10 cellular contexts compared by ENCODE assay signal in the genomic region with DNA sequence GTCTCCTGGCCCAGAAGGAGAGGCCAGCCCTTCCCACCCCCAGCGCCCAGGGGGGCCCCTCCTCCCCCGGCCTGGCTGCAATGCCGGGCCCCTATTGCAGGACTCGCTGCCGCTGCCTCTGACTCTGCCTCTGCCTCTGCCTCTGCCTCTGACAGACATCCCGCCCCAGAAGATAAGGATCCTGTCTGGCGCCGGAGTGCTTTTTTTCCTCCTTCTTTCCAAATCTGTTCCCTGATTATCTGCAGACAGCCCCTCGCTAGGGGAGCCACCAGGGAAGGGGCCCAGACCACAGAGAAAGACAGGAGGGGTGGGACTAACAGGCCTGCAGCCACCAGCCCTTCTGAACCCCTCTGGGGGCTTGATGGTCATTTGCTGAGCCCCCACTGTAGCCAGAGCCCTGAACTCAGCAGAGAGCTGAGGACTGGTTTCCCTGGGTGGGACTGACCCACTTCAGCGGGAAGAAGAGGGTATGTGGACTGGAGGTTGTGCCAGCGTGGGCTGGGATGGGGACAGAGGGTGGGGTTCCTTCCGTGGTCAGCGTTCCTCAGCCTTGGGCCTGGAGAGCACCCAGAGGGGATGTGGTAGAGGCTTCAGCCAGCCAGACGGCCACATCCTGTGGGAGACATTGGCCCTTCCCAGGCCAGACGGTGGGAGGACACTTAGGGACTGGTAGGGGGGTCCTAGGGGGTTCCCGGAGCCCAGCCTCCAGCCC. TPM values are rescaled to one million over a fixed set of nuclear protein-coding genes. Genes with fewer than 3 reads are reported as not detected.
A peak's percentile ranks its signal among the peaks of the same experiment; 100 is the strongest.
DNase-seq lines count a peak whose midpoint lies in the region; ATAC-seq, FAIRE-seq and TF ChIP-seq lines count a peak whose summit lies in the region.
"Had no signal": no experiment of that assay in that cellular context is flagged by ENCODE, and none has a peak within 500 bp of the region (broad histone marks: within the 10 kb centered on the region; RNA-seq: fewer than 3 reads in every experiment).

No MANE protein-coding gene starts in this region.

- WGBS in pancreas, 2 donors = 67 to 69% methylated on average over 16 of the region's 16 CpGs

- H3K4me1 ChIP-seq in BLaER1 treated with 17β-estradiol and CSF1 and Interleukin-3, amounts not matched to agents 10 nM and 100 nM = peaks cover 55 to 74% (median 66%) of the 10 kb centered on the region in 10 experiments
- H3K4me1 ChIP-seq in cardiac muscle cell (ENCODE audit: low read depth) (peaks cover 99% of the 10 kb centered on the region), pancreas (peaks cover 6 to 16% (median 11%) of the 10 kb centered on the region in 3 donors)

- no peaks in the 10 kb centered on the region for H3K36me3 ChIP-seq in BLaER1 treated with 17β-estradiol and CSF1 and Interleukin-3, amounts not matched to agents 10 nM and 100 nM
- H3K36me3 ChIP-seq in cardiac muscle cell = no peaks in the 10 kb centered on the region
- no peaks in the 10 kb centered on the region for H3K36me3 ChIP-seq in pancreas

- H3K9ac ChIP-seq in BLaER1 treated with 17β-estradiol and CSF1 and Interleukin-3, amounts not matched to agents 10 nM and 100 nM = peak overlapping the region in 2 of 11 experiments; percentile 23 to 45; a peak in 4 of 22 replicates

- H3K27me3 Mint-ChIP-seq in natural killer cell treated with Interleukin-12 subunit alpha and Interleukin-12 subunit beta and Interleukin-15 and Interleukin-18, amount 100 ng/mL, for 72 hours = no peaks in the 10 kb centered on the region

- FAIRE-seq in pancreas (lab: Jason Lieb, UNC) = no peak

- TF ChIP-seq CTCF in cardiac muscle cell (IDR thresholded peaks at IDR 0.05; ENCODE audit: low read depth, low read length) (no peak), pancreas (IDR thresholded peaks at IDR 0.05) (no peak)

- no peaks in the 10 kb centered on the region for H3K9me3 Mint-ChIP-seq in natural killer cell treated with Interleukin-12 subunit alpha and Interleukin-12 subunit beta and Interleukin-15 and Interleukin-18, amount 100 ng/mL, for 72 hours

- no peak overlapping the region for H3K4me3 Mint-ChIP-seq in natural killer cell treated with Interleukin-12 subunit alpha and Interleukin-12 subunit beta and Interleukin-15 and Interleukin-18, amount 100 ng/mL, for 72 hours

- H4K20me1 ChIP-seq in BLaER1 treated with 17β-estradiol and CSF1 and Interleukin-3, amounts not matched to agents 10 nM and 100 nM = peaks cover 0 to 52% (median 24%) of the 10 kb centered on the region in 11 experiments; a peak in 13 of 22 replicates

- 0 out of 20 replicates have a peak overlapping the region, but pooled peaks of 1 of the 10 experiments have one; percentile 36 for H3K4me3 ChIP-seq in BLaER1 treated with 17β-estradiol and CSF1 and Interleukin-3, amounts not matched to agents 10 nM and 100 nM
- H3K4me3 ChIP-seq in cardiac muscle cell = no peak overlapping the region
- H3K4me3 ChIP-seq in pancreas = no peak overlapping the region

- no peaks in the 10 kb centered on the region for H3K4me1 Mint-ChIP-seq in natural killer cell treated with Interleukin-12 subunit alpha and Interleukin-12 subunit beta and Interleukin-15 and Interleukin-18, amount 100 ng/mL, for 72 hours (ENCODE audit: low read depth in 2 of 2)

- H3K4me2 ChIP-seq in BLaER1 treated with 17β-estradiol and CSF1 and Interleukin-3, amounts not matched to agents 10 nM and 100 nM = peak overlapping the region; percentile 58 to 89 (median 76)

- no peaks in the 10 kb centered on the region for H3K9me3 ChIP-seq in BLaER1 treated with 17β-estradiol and CSF1 and Interleukin-3, amounts not matched to agents 10 nM and 100 nM (replicated peaks in 1 of 11)
- no peaks in the 10 kb centered on the region for H3K9me3 ChIP-seq in cardiac muscle cell (ENCODE audit: low read depth)
- no peaks in the 10 kb centered on the region for H3K9me3 ChIP-seq in pancreas

- no peak overlapping the region for H3K27ac Mint-ChIP-seq in natural killer cell treated with Interleukin-12 subunit alpha and Interleukin-12 subunit beta and Interleukin-15 and Interleukin-18, amount 100 ng/mL, for 72 hours

- peaks cover 0 to 48% (median 21%) of the 10 kb centered on the region in 11 experiments; a peak in 13 of 22 replicates for H3K27me3 ChIP-seq in BLaER1 treated with 17β-estradiol and CSF1 and Interleukin-3, amounts not matched to agents 10 nM and 100 nM
- H3K27me3 ChIP-seq in cardiac muscle cell (no peaks in the 10 kb centered on the region), pancreas (no peaks in the 10 kb centered on the region)

- DNase-seq in cardiac muscle cell (ENCODE audit: low read depth in 1 of 2, low spot score in 1 of 2) = peak; percentile 91 to 94
- DNase-seq in pancreas = peak in 2 of 6 donors; percentile 44 to 52
- no peak for DNase-seq in natural killer cell treated with Interleukin-12 subunit alpha and Interleukin-12 subunit beta and Interleukin-15 and Interleukin-18, amount 100 ng/mL, for 72 hours (ENCODE audit: low spot score)
- no peak for DNase-seq in activated CD8-positive, alpha-beta memory T cell treated with anti-CD3 and anti-CD28 coated beads, Interleukin-2, amount 50 U/mL, for 4 hours
- DNase-seq: SIG-M5; stimulated activated CD4-positive, alpha-beta T cell treated with anti-CD3 and anti-CD28 coated beads, Interleukin-2, amount 100 ng/mL, for 24 hours had no signal

- ATAC-seq in SK-N-SH treated with all-trans-retinoic acid at 6 μM for 48 hours = peak; percentile 77
- ATAC-seq in pancreas = peak in 3 of 4 donors; percentile 8 to 60 (median 22)
- ATAC-seq in HG02970 (IDR thresholded peaks at IDR 0.05; ENCODE audit: low FRiP score, unreplicated experiment) = no peak
- ATAC-seq in natural killer cell treated with Interleukin-12 subunit alpha and Interleukin-12 subunit beta and Interleukin-15 and Interleukin-18, amount 100 ng/mL, for 72 hours = no peak
- no peak for ATAC-seq in HG03108 (IDR thresholded peaks at IDR 0.05; ENCODE audit: unreplicated experiment)

- H3K27ac ChIP-seq in BLaER1 treated with 17β-estradiol and CSF1 and Interleukin-3, amounts not matched to agents 10 nM and 100 nM = peak overlapping the region in 2 of 11 experiments; percentile 2 to 54; a peak in 2 of 22 replicates
- H3K27ac ChIP-seq in cardiac muscle cell (peak overlapping the region; percentile 99), pancreas (no peak overlapping the region)

- intact Hi-C loops in pancreas (cut with DNase I) = no loop called here

- no peaks in the 10 kb centered on the region for H3K36me3 Mint-ChIP-seq in natural killer cell treated with Interleukin-12 subunit alpha and Interleukin-12 subunit beta and Interleukin-15 and Interleukin-18, amount 100 ng/mL, for 72 hours

TF ChIP-seq in SK-N-SH treated with all-trans-retinoic acid at 6 μM for 48 hours, 23 proteins besides CTCF, POLR2A, EP300 and RAD21 (continues in another document):
- TF ChIP-seq GLIS3 (CRISPR knock-in tag; IDR thresholded peaks at IDR 0.05) (0 out of 2 replicates have a peak, but pooled peaks have one; percentile 4), SNAI2 (CRISPR knock-in tag; IDR thresholded peaks at IDR 0.05) (no peak), CSDC2 (CRISPR knock-in tag; IDR thresholded peaks at IDR 0.05) (no peak)
- TF ChIP-seq, protein P1, sequence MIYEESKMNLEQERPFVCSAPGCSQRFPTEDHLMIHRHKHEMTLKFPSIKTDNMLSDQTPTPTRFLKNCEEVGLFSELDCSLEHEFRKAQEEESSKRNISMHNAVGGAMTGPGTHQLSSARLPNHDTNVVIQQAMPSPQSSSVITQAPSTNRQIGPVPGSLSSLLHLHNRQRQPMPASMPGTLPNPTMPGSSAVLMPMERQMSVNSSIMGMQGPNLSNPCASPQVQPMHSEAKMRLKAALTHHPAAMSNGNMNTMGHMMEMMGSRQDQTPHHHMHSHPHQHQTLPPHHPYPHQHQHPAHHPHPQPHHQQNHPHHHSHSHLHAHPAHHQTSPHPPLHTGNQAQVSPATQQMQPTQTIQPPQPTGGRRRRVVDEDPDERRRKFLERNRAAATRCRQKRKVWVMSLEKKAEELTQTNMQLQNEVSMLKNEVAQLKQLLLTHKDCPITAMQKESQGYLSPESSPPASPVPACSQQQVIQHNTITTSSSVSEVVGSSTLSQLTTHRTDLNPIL (CRISPR knock-in tag; IDR thresholded peaks at IDR 0.05; ENCODE audit: low read depth) = no peak
- TF ChIP-seq, protein P2, sequence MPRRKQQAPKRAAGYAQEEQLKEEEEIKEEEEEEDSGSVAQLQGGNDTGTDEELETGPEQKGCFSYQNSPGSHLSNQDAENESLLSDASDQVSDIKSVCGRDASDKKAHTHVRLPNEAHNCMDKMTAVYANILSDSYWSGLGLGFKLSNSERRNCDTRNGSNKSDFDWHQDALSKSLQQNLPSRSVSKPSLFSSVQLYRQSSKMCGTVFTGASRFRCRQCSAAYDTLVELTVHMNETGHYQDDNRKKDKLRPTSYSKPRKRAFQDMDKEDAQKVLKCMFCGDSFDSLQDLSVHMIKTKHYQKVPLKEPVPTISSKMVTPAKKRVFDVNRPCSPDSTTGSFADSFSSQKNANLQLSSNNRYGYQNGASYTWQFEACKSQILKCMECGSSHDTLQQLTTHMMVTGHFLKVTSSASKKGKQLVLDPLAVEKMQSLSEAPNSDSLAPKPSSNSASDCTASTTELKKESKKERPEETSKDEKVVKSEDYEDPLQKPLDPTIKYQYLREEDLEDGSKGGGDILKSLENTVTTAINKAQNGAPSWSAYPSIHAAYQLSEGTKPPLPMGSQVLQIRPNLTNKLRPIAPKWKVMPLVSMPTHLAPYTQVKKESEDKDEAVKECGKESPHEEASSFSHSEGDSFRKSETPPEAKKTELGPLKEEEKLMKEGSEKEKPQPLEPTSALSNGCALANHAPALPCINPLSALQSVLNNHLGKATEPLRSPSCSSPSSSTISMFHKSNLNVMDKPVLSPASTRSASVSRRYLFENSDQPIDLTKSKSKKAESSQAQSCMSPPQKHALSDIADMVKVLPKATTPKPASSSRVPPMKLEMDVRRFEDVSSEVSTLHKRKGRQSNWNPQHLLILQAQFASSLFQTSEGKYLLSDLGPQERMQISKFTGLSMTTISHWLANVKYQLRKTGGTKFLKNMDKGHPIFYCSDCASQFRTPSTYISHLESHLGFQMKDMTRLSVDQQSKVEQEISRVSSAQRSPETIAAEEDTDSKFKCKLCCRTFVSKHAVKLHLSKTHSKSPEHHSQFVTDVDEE (CRISPR knock-in tag; IDR thresholded peaks at IDR 0.05) = peak; percentile 76

RNA-seq across cellular contexts. Expression of a gene that starts 22.8 kb away (rescaled TPM):
- total RNA-seq in cardiac muscle cell (112 and 172 TPM in 2 replicates), pancreas (1 to 10 TPM; 2.8 to 7.7 (median 4.4) TPM)
- polyA plus RNA-seq in cardiac muscle cell (73.3 and 98.3 TPM in 2 replicates), pancreas (1 to 10 TPM; 2.4 to 4.8 TPM)
- total RNA-seq in natural killer cell treated with Interleukin-12 subunit alpha and Interleukin-12 subunit beta and Interleukin-15 and Interleukin-18, amount 100 ng/mL, for 72 hours = under 1 TPM in 1 of 2 donors, not detected in 1; 0.08 TPM

Comparison
In these comparisons a context has a peak if more than half of its experiments do, and no peak if none do; other contexts are left out.
1. ATAC-seq: peak in SK-N-SH treated with all-trans-retinoic acid at 6 μM for 48 hours (single experiment) and pancreas (3 of 4); none in HG02970 (single experiment), natural killer cell treated with Interleukin-12 subunit alpha and Interleukin-12 subunit beta and Interleukin-15 and Interleukin-18, amount 100 ng/mL, for 72 hours (0 of 2) and HG03108 (single experiment).
2. DNase-seq: peak in cardiac muscle cell (2 of 2); none in natural killer cell treated with Interleukin-12 subunit alpha and Interleukin-12 subunit beta and Interleukin-15 and Interleukin-18, amount 100 ng/mL, for 72 hours (single experiment) and activated CD8-positive, alpha-beta memory T cell treated with anti-CD3 and anti-CD28 coated beads, Interleukin-2, amount 50 U/mL, for 4 hours (single experiment).
3. RNA of a gene that starts 22.8 kb away (total RNA-seq): 112 to 172 TPM in cardiac muscle cell; 2.8 to 7.7 TPM in pancreas and 0.08 TPM in natural killer cell treated with Interleukin-12 subunit alpha and Interleukin-12 subunit beta and Interleukin-15 and Interleukin-18, amount 100 ng/mL, for 72 hours; every median in the first group is over 10 times any median in the second.